2 cellular contexts compared by ENCODE assay signal in genomic region chr15:29053006-29053405, GRCh38.
TF ChIP-seq lines count a peak whose summit lies in the region.

No MANE protein-coding gene starts in this region.

TF ChIP-seq in IMR-90, 13 proteins besides CTCF, POLR2A, EP300 and RAD21:
- TF ChIP-seq MAFK (IDR thresholded peaks at IDR 0.05; ENCODE audit: low read depth, low read length): no peak
- TF ChIP-seq, protein P1, sequence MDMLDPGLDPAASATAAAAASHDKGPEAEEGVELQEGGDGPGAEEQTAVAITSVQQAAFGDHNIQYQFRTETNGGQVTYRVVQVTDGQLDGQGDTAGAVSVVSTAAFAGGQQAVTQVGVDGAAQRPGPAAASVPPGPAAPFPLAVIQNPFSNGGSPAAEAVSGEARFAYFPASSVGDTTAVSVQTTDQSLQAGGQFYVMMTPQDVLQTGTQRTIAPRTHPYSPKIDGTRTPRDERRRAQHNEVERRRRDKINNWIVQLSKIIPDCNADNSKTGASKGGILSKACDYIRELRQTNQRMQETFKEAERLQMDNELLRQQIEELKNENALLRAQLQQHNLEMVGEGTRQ (IDR thresholded peaks at IDR 0.05; ENCODE audit: low read depth, low read length): no peak

TF ChIP-seq in H1, 55 proteins besides CTCF, POLR2A, EP300 and RAD21:
- TF ChIP-seq SIX5 (IDR thresholded peaks at IDR 0.05; ENCODE audit: low read depth, low read length) (no peak), ASH2L (IDR thresholded peaks at IDR 0.05; ENCODE audit: low read length) (no peak), CREB1 (IDR thresholded peaks at IDR 0.05) (no peak), TAF1 (IDR thresholded peaks at IDR 0.05; ENCODE audit: low read depth, low read length) (no peak), CHD1 (IDR thresholded peaks at IDR 0.05; ENCODE audit: low read depth, low read length) (no peak), RFX5 (IDR thresholded peaks at IDR 0.05; ENCODE audit: borderline replicate concordance, low read depth, low read length) (no peak), RNF2 (IDR thresholded peaks at IDR 0.05; ENCODE audit: borderline replicate concordance, low read depth, low read length, missing control alignments, poor library complexity, severe bottlenecking) (no peak), KDM1A (IDR thresholded peaks at IDR 0.05; ENCODE audit: borderline replicate concordance, low read length) (no peak), JUN (IDR thresholded peaks at IDR 0.05; ENCODE audit: low read depth, low read length) (no peak), JUND (IDR thresholded peaks at IDR 0.05; ENCODE audit: low read length) (no peak), ZNF274 (IDR thresholded peaks at IDR 0.05; ENCODE audit: borderline replicate concordance, extremely low read depth, low read length) (no peak), HDAC6 (IDR thresholded peaks at IDR 0.05; ENCODE audit: low read depth, low read length) (no peak), NANOG (IDR thresholded peaks at IDR 0.05; ENCODE audit: insufficient read depth, low read depth, low read length, poor library complexity, severe bottlenecking) (no peak), CHD7 (IDR thresholded peaks at IDR 0.05; ENCODE audit: insufficient replicate concordance, low read length) (no peak), KDM5A (IDR thresholded peaks at IDR 0.05; ENCODE audit: low read length) (no peak)
- TF ChIP-seq, protein P2, sequence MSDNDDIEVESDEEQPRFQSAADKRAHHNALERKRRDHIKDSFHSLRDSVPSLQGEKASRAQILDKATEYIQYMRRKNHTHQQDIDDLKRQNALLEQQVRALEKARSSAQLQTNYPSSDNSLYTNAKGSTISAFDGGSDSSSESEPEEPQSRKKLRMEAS (IDR thresholded peaks at IDR 0.05): no peak
